Comparison of ENCODE assay signal across 20 cellular contexts in the genomic region with DNA sequence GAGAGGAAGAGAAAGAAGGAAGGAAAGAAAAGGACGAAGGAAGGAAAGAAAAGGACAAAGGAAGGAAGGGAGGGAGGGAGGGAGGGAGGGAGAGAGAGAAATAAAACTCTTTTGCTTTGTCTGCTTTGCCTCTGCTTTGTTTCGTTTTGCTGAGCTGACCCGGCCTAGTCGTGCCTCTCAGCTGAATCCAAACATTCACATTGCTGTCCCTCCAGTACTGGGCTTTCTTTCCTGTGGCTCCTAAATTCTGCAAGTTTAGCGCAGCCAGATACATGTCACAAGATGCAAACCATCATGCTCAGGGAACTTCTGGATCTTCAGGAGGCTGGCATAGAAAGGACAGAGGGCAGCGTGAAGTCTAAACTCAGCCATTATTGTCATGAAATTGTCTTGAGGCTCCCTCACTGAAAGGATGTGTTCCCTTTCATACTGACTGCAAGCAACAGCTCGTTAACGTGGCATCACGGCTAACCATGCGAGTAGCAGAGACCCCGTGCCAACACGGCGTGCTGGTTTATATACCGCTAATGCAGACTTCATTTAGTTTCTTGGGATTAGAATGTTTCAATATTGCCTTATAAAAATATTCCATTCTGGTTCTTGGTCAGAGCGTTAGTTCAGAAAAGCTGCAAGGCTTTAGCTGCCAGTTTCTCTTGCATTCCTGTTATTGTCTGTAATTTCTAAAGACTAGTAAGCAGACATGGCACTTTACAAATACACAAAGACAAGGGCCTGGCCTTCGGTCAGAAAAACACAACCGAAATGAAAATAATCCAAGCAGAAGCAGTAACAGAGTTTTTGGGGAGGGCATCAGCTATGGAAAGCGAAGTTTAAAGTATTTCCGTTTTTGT.
DNase-seq lines count a peak whose midpoint lies in the region; TF ChIP-seq lines count a peak whose summit lies in the region.
"Had no signal": no experiment of that assay in that cellular context is flagged by ENCODE, and none has a peak within 500 bp of the region (broad histone marks: within the 10 kb centered on the region; RNA-seq: fewer than 3 reads in every experiment).

No MANE protein-coding gene starts in this region.

- DNase-seq in GM23248: peak; percentile 71
- peak; percentile 58 for DNase-seq in astrocyte of the hippocampus (ENCODE audit: low read depth, low spot score)
- DNase-seq in hepatocyte (ENCODE audit: low spot score): no peak
- no peak for DNase-seq in COR-L47 (lab: John Stamatoyannopoulos, UW)
- no peak for DNase-seq in stimulated activated CD4-positive, alpha-beta T cell treated with anti-CD3 and anti-CD28 coated beads, Interleukin-12 subunit alpha, Interleukin-12 subunit beta, amount 100 ng/mL, for 4 hours
- DNase-seq in MCF 10A (ENCODE audit: unreplicated experiment): no peak
- DNase-seq in activated CD8-positive, alpha-beta memory T cell treated with anti-CD3 and anti-CD28 coated beads, Interleukin-2, amount 50 U/mL, for 48 hours: no peak
- DNase-seq: activated CD4-positive, alpha-beta T cell treated with anti-CD3 and anti-CD28 coated beads, Interleukin-2, amount 50 U/mL, for 1 hour; activated naive CD4-positive, alpha-beta T cell treated with anti-CD3 and anti-CD28 coated beads for 36 hours; activated T-cell treated with anti-CD3 and anti-CD28 coated beads for 4 hours; KBM-7; mesendoderm; NCI-H1105; NCI-H526 treated with DMSO at 0.1 percent for 48 hours; PC-3; stimulated activated naive CD8-positive, alpha-beta T cell treated with anti-CD3 and anti-CD28 coated beads, Interleukin-15, amount 100 ng/mL, for 72 hours; T1000 had no signal

- peak overlapping the region; percentile 69 for H3K9ac ChIP-seq in GM23248
- H3K9ac ChIP-seq in stomach smooth muscle (ENCODE audit: low read length in 2 of 2): peak overlapping the region in 1 of 2 donors; percentile 51

- no peaks in the 10 kb centered on the region; the same call in 1 of the 2 replicates for H3K9me2 ChIP-seq in GM23248 (ENCODE audit: insufficient read depth)
- H3K9me2 ChIP-seq in hepatocyte (replicated peaks; ENCODE audit: insufficient read depth): no peaks in the 10 kb centered on the region

- POLR2A ChIA-PET in MCF 10A (lab: Yijun Ruan, JAX): interaction anchor here (1.5 kb wide), 1 partner anchor 8 kb away, joined by 6 read pairs; no protein-coding TSS in a partner anchor

- peak overlapping the region; percentile 93 for H2AFZ ChIP-seq in GM23248
- H2AFZ ChIP-seq in hepatocyte: peak overlapping the region; percentile 36

- BruUV-seq in MCF 10A (replicated peaks; lab: Mats Ljungman, UMichigan): no TSS peak

- H3K27me3 Mint-ChIP-seq in MCF 10A (ENCODE audit: insufficient read depth, unreplicated experiment): no peaks in the 10 kb centered on the region

- peak overlapping the region; percentile 81 for H3K4me2 ChIP-seq in GM23248 (ENCODE audit: unreplicated experiment)
- peak overlapping the region; percentile 27 for H3K4me2 ChIP-seq in hepatocyte

- no peaks in the 10 kb centered on the region for H4K20me1 ChIP-seq in GM23248 (ENCODE audit: insufficient read depth)
- no peaks in the 10 kb centered on the region for H4K20me1 ChIP-seq in hepatocyte (ENCODE audit: insufficient read depth, poor library complexity, severe bottlenecking)

- peaks cover 36% of the 10 kb centered on the region for H3F3A ChIP-seq in GM23248 (ENCODE audit: insufficient read depth)

- H3K27ac ChIP-seq in GM23248 (peak overlapping the region; percentile 77), hepatocyte (peak overlapping the region; percentile 84), stomach smooth muscle (ENCODE audit: low read length) (peak overlapping the region; percentile 53)
- H3K27ac ChIP-seq: breast epithelium had no signal

- TF ChIP-seq CTCF in hepatocyte (IDR thresholded peaks at IDR 0.05; ENCODE audit: poor library complexity) (no peak), MCF 10A (IDR thresholded peaks at IDR 0.05; ENCODE audit: unreplicated experiment) (no peak)

- H3K79me2 ChIP-seq in GM23248 (ENCODE audit: insufficient read depth) (no peaks in the 10 kb centered on the region), hepatocyte (no peaks in the 10 kb centered on the region)

- H3K36me3 ChIP-seq in GM23248 (ENCODE audit: low read depth): no peaks in the 10 kb centered on the region
- no peaks in the 10 kb centered on the region for H3K36me3 ChIP-seq in hepatocyte (replicated peaks; ENCODE audit: insufficient read depth, low read depth)
- no peaks in the 10 kb centered on the region for H3K36me3 ChIP-seq in stomach smooth muscle (ENCODE audit: control insufficient read depth in 2 of 2, insufficient read depth in 2 of 2, low read length in 2 of 2)
- H3K36me3 ChIP-seq: breast epithelium had no signal

- CTCF ChIA-PET in MCF 10A (lab: Yijun Ruan, JAX): interaction anchor here (0.8 to 0.9 kb wide), 2 partner anchors 51 to 184 kb away, joined by 3 read pairs; no protein-coding TSS in a partner anchor

- in situ Hi-C loops in GM23248 (cut with MboI): no loop called here

- H3K27me3 ChIP-seq in GM23248 (replicated peaks; ENCODE audit: insufficient read depth): no peaks in the 10 kb centered on the region
- H3K27me3 ChIP-seq in hepatocyte: no peaks in the 10 kb centered on the region
- peaks cover 0 to 2% of the 10 kb centered on the region in 2 donors for H3K27me3 ChIP-seq in stomach smooth muscle (ENCODE audit: control insufficient read depth in 1 of 2, insufficient read depth in 2 of 2, low read length in 2 of 2)
- H3K27me3 ChIP-seq: breast epithelium had no signal

- H3K4me1 ChIP-seq in GM23248 (ENCODE audit: insufficient read depth): peaks cover 56% of the 10 kb centered on the region
- H3K4me1 ChIP-seq in hepatocyte (ENCODE audit: insufficient read depth): peaks cover 12% of the 10 kb centered on the region
- peaks cover 10% of the 10 kb centered on the region for H3K4me1 ChIP-seq in stomach smooth muscle (ENCODE audit: control insufficient read depth, insufficient read depth, low read length)
- H3K4me1 ChIP-seq: breast epithelium had no signal

- H3K36me3 Mint-ChIP-seq in MCF 10A (ENCODE audit: insufficient read depth, unreplicated experiment): no peaks in the 10 kb centered on the region

- intact Hi-C loops in MCF 10A (cut with micrococcal nuclease): no loop called here

- no peak overlapping the region for H3K4me3 Mint-ChIP-seq in MCF 10A (ENCODE audit: unreplicated experiment)
- H3K4me3 Mint-ChIP-seq: activated naive CD4-positive, alpha-beta T cell treated with anti-CD3 and anti-CD28 coated beads for 36 hours; B cell; stimulated activated naive CD8-positive, alpha-beta T cell treated with anti-CD3 and anti-CD28 coated beads, Interleukin-15, amount 100 ng/mL, for 72 hours had no signal

- no peak overlapping the region for H3K27ac Mint-ChIP-seq in MCF 10A (ENCODE audit: low read depth, unreplicated experiment)
- H3K27ac Mint-ChIP-seq: activated naive CD4-positive, alpha-beta T cell treated with anti-CD3 and anti-CD28 coated beads for 36 hours; B cell had no signal

- peaks cover 12% of the 10 kb centered on the region for H3K4me1 Mint-ChIP-seq in MCF 10A (ENCODE audit: insufficient read depth, unreplicated experiment)
- H3K4me1 Mint-ChIP-seq: B cell; stimulated activated naive CD8-positive, alpha-beta T cell treated with anti-CD3 and anti-CD28 coated beads, Interleukin-15, amount 100 ng/mL, for 72 hours had no signal

- WGBS in GM23248 (ENCODE audit: low coverage in 1 of 2, low lambda C conversion rate in 2 of 2, missing lambda C conversion rate in 2 of 2), 2 experiments: 4 to 5% methylated on average over 18 to 19 of the region's 19 CpGs
- WGBS in hepatocyte (ENCODE audit: low lambda C conversion rate, missing lambda C conversion rate): 72% methylated on average over 18 of the region's 19 CpGs

- H3K9me3 ChIP-seq in GM23248 (ENCODE audit: low read depth) (no peaks in the 10 kb centered on the region), hepatocyte (ENCODE audit: low read depth) (no peaks in the 10 kb centered on the region), stomach smooth muscle (ENCODE audit: control insufficient read depth in 2 of 2, low read length in 2 of 2) (no peaks in the 10 kb centered on the region)
- H3K9me3 ChIP-seq: breast epithelium had no signal

- peaks cover 8% of the 10 kb centered on the region for H3K9me3 Mint-ChIP-seq in MCF 10A (ENCODE audit: unreplicated experiment)
- H3K9me3 Mint-ChIP-seq: activated naive CD4-positive, alpha-beta T cell treated with anti-CD3 and anti-CD28 coated beads for 36 hours; stimulated activated naive CD8-positive, alpha-beta T cell treated with anti-CD3 and anti-CD28 coated beads, Interleukin-15, amount 100 ng/mL, for 72 hours had no signal

- peak overlapping the region; percentile 54 for H3K4me3 ChIP-seq in GM23248
- no peak overlapping the region for H3K4me3 ChIP-seq in hepatocyte
- peak overlapping the region; percentile 54 to 66 for H3K4me3 ChIP-seq in stomach smooth muscle (ENCODE audit: low read length in 2 of 2)
- H3K4me3 ChIP-seq: breast epithelium had no signal

Comparison
In these comparisons a context has a peak if more than half of its experiments do, and no peak if none do; other contexts are left out.
1. DNase-seq: peak in GM23248 (single experiment) and astrocyte of the hippocampus (single experiment); none in hepatocyte (single experiment), COR-L47 (single experiment), stimulated activated CD4-positive, alpha-beta T cell treated with anti-CD3 and anti-CD28 coated beads, Interleukin-12 subunit alpha, Interleukin-12 subunit beta, amount 100 ng/mL, for 4 hours (single experiment), MCF 10A (single experiment) and activated CD8-positive, alpha-beta memory T cell treated with anti-CD3 and anti-CD28 coated beads, Interleukin-2, amount 50 U/mL, for 48 hours (single experiment).
2. Peak in every context shown above with its lines, with median percentiles within 50 percentile points of each other: H3K27ac ChIP-seq.